ENCODE assay signal across 26 cellular contexts in genomic region chr3:107983247-107983646, GRCh38.
"Had no signal": no experiment of that assay in that cellular context is flagged by ENCODE, and none has a peak within 500 bp of the region (broad histone marks: within the 10 kb centered on the region; RNA-seq: fewer than 3 reads in every experiment).

No MANE protein-coding gene starts in this region.

- H3K36me3 Mint-ChIP-seq: activated naive CD8-positive, alpha-beta T cell treated with anti-CD3 and anti-CD28 coated beads for 36 hours; naive thymus-derived CD8-positive, alpha-beta T cell; T-cell had no signal

- H3K9me3 ChIP-seq: colonic mucosa, neutrophil, stomach, suprapubic skin, tibial nerve had no signal

- H3K4me3 Mint-ChIP-seq: activated naive CD8-positive, alpha-beta T cell treated with anti-CD3 and anti-CD28 coated beads for 36 hours; naive thymus-derived CD8-positive, alpha-beta T cell; T-cell; T-helper 2 cell treated with Interferon-gamma antibody and Interleukin-4, amounts not matched to agents 5 μg/mL and 100 μg/mL, for 36 hours had no signal

- H3K27me3 ChIP-seq: colonic mucosa, pancreas, stomach, suprapubic skin, tibial nerve had no signal

- H3K27ac ChIP-seq: colonic mucosa, neutrophil, pancreas, stomach, suprapubic skin, tibial nerve had no signal

- FAIRE-seq: astrocyte, bronchial epithelial cell, pancreas, TTC549, urothelium cell line had no signal

- H3K36me3 ChIP-seq: colonic mucosa, neutrophil, pancreas, stomach, suprapubic skin, tibial nerve had no signal

- ATAC-seq: left lobe of liver; naive thymus-derived CD8-positive, alpha-beta T cell; pancreas; right cardiac atrium; T-cell had no signal

- H3K4me3 ChIP-seq: colonic mucosa, lung, pancreas, stomach, suprapubic skin, tibial nerve had no signal

- H3K9me3 Mint-ChIP-seq: activated naive CD8-positive, alpha-beta T cell treated with anti-CD3 and anti-CD28 coated beads for 36 hours; activated T-helper 2 cell treated with anti-CD3 and anti-CD28 coated beads, Interferon-gamma antibody, Interleukin-2, Interleukin-4, amounts not matched to agents 10 μg/mL and 5 μg/mL and 100 μg/mL, durations not matched to agents 14 hours and 24 hours and 36 hours; naive thymus-derived CD8-positive, alpha-beta T cell; T-cell had no signal

- H3K27ac Mint-ChIP-seq: activated naive CD8-positive, alpha-beta T cell treated with anti-CD3 and anti-CD28 coated beads for 36 hours; activated T-helper 2 cell treated with anti-CD3 and anti-CD28 coated beads, Interferon-gamma antibody, Interleukin-2, Interleukin-4, amounts not matched to agents 10 μg/mL and 5 μg/mL and 100 μg/mL, durations not matched to agents 14 hours and 24 hours and 36 hours; T-cell; T-helper 2 cell treated with Interferon-gamma antibody and Interleukin-4, amounts not matched to agents 5 μg/mL and 100 μg/mL, for 36 hours had no signal

- DNase-seq: activated CD4-positive, alpha-beta T cell treated with anti-CD3 and anti-CD28 coated beads for 1 hour; activated CD4-positive, alpha-beta T cell treated with anti-CD3 and anti-CD28 coated beads, Interleukin-2, amount 50 U/mL, for 1 hour; activated naive CD4-positive, alpha-beta T cell treated with Interleukin-2 at 50 U/mL for 16 hours; activated naive CD8-positive, alpha-beta T cell treated with anti-CD3 and anti-CD28 coated beads for 36 hours; activated T-cell treated with anti-CD3 and anti-CD28 coated beads, Interleukin-2, amount 50 U/mL, for 1 hour; colonic mucosa; erythroblast; foreskin fibroblast; kidney; naive thymus-derived CD8-positive, alpha-beta T cell; pancreas; right cardiac atrium; stimulated activated CD4-positive, alpha-beta T cell treated with anti-CD3 and anti-CD28 coated beads, Interleukin-1b, Interleukin-23, amount 100 ng/mL, for 48 hours; stomach; T-cell had no signal

- H3K27me3 Mint-ChIP-seq: activated naive CD8-positive, alpha-beta T cell treated with anti-CD3 and anti-CD28 coated beads for 36 hours; naive thymus-derived CD8-positive, alpha-beta T cell; T-cell had no signal
